9 cellular contexts compared by ENCODE assay signal in the genomic region with DNA sequence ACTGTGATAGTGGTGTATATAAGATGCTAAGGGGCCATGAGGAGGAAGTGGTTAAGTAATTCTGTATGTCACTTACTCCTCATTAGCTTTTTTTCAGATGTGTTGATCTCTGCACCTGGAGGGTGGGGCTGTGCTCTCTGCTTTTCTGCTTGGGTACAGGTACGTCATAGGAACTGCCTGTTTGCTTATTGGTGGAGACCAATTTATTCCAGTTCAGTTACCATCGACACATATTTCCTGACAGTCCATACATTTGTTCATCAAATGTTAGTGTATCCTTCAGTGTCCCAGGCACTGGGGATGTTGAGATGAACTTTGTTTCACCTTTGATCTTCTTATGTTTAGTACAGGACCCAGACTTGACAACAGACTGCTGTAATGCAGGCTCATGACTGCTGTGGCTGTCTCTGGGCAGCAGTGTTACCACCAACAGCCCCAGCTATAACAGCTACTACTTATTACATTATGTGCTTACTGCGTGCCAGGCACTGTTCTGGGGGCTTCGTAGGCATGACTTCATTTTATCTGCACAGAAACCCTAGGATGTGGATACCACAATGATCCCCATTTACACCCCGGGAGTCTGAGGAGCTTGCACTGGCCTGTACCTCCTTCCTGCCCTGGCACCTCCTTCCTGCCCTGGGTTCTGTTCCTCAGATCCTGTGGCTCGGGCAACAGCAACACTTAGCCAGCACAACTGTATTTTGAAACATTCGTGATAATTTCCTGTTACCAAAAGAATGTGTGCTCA.
DNase-seq lines count a peak whose midpoint lies in the region; ATAC-seq, FAIRE-seq and TF ChIP-seq lines count a peak whose summit lies in the region.
"Had no signal": no experiment of that assay in that cellular context is flagged by ENCODE, and none has a peak within 500 bp of the region (broad histone marks: within the 10 kb centered on the region; RNA-seq: fewer than 3 reads in every experiment).

No MANE protein-coding gene starts in this region.

- H3K27ac Mint-ChIP-seq in activated CD8-positive, alpha-beta memory T cell treated with anti-CD3 and anti-CD28 coated beads, Interleukin-2, amount 10 ng/mL, durations not matched to agents 7 days and 5 days: peak overlapping the region; percentile 85
- peak overlapping the region; percentile 94 for H3K27ac Mint-ChIP-seq in memory B cell

- no peak overlapping the region for H3K4me3 Mint-ChIP-seq in activated CD8-positive, alpha-beta memory T cell treated with anti-CD3 and anti-CD28 coated beads, Interleukin-2, amount 10 ng/mL, durations not matched to agents 7 days and 5 days
- peak overlapping the region; percentile 53 for H3K4me3 Mint-ChIP-seq in memory B cell

- ATAC-seq in activated CD8-positive, alpha-beta memory T cell treated with anti-CD3 and anti-CD28 coated beads, Interleukin-2, amount 10 ng/mL, durations not matched to agents 7 days and 5 days: peak; percentile 77
- ATAC-seq in memory B cell (ENCODE audit: low read depth) (peak; percentile 96), HG03135 (IDR thresholded peaks at IDR 0.05; ENCODE audit: unreplicated experiment) (no peak)

- no peaks in the 10 kb centered on the region for H3K9me3 Mint-ChIP-seq in activated CD8-positive, alpha-beta memory T cell treated with anti-CD3 and anti-CD28 coated beads, Interleukin-2, amount 10 ng/mL, durations not matched to agents 7 days and 5 days (ENCODE audit: low read depth)
- H3K9me3 Mint-ChIP-seq in memory B cell: peaks cover 3% of the 10 kb centered on the region

- no peaks in the 10 kb centered on the region for H3K27me3 Mint-ChIP-seq in activated CD8-positive, alpha-beta memory T cell treated with anti-CD3 and anti-CD28 coated beads, Interleukin-2, amount 10 ng/mL, durations not matched to agents 7 days and 5 days
- no peaks in the 10 kb centered on the region for H3K27me3 Mint-ChIP-seq in memory B cell

- FAIRE-seq in GM12892 (lab: Jason Lieb, UNC): peak; percentile 58
- FAIRE-seq: endometrium had no signal

- H3K36me3 Mint-ChIP-seq in activated CD8-positive, alpha-beta memory T cell treated with anti-CD3 and anti-CD28 coated beads, Interleukin-2, amount 10 ng/mL, durations not matched to agents 7 days and 5 days: peaks cover 5% of the 10 kb centered on the region
- H3K36me3 Mint-ChIP-seq in memory B cell: peaks cover 7% of the 10 kb centered on the region

- H3K4me1 Mint-ChIP-seq in activated CD8-positive, alpha-beta memory T cell treated with anti-CD3 and anti-CD28 coated beads, Interleukin-2, amount 10 ng/mL, durations not matched to agents 7 days and 5 days: peaks cover 20% of the 10 kb centered on the region
- peaks cover 13% of the 10 kb centered on the region for H3K4me1 Mint-ChIP-seq in memory B cell

- CTCF ChIA-PET in activated CD8-positive, alpha-beta memory T cell treated with anti-CD3 and anti-CD28 coated beads, Interleukin-2, amount 10 ng/mL, durations not matched to agents 7 days and 5 days (lab: Charles Lee): interaction anchor here (0.6 to 1.2 kb wide), 4 partner anchors 15 to 102 kb away, joined by 3 read pairs; a partner anchor contains a TSS

- DNase-seq in GM12892 (ENCODE audit: insufficient read length) (no peak), HT1080 (ENCODE audit: low read depth) (peak; percentile 8), memory B cell (ENCODE audit: low spot score in 2 of 2) (peak; percentile 32 to 48), HT-29 (ENCODE audit: low spot score) (no peak), DMS79 (lab: John Stamatoyannopoulos, UW) (no peak), kidney glomerular epithelial cell (lab: John Stamatoyannopoulos, UW) (no peak)
- DNase-seq in activated CD8-positive, alpha-beta memory T cell treated with anti-CD3 and anti-CD28 coated beads, Interleukin-2, amount 10 ng/mL, durations not matched to agents 7 days and 5 days: peak; percentile 54

- TF ChIP-seq POLR2A in GM12892 (IDR thresholded peaks at IDR 0.05; ENCODE audit: low read depth, low read length): no peak

Comparison
In these comparisons a context has a peak if more than half of its experiments do, and no peak if none do; other contexts are left out.
1. DNase-seq: peak in HT1080 (single experiment), activated CD8-positive, alpha-beta memory T cell treated with anti-CD3 and anti-CD28 coated beads, Interleukin-2, amount 10 ng/mL, durations not matched to agents 7 days and 5 days (single experiment) and memory B cell (2 of 2); none in GM12892 (single experiment), HT-29 (single experiment), DMS79 (single experiment) and kidney glomerular epithelial cell (single experiment).